ENCODE assay signal across 10 cellular contexts in the genomic region with DNA sequence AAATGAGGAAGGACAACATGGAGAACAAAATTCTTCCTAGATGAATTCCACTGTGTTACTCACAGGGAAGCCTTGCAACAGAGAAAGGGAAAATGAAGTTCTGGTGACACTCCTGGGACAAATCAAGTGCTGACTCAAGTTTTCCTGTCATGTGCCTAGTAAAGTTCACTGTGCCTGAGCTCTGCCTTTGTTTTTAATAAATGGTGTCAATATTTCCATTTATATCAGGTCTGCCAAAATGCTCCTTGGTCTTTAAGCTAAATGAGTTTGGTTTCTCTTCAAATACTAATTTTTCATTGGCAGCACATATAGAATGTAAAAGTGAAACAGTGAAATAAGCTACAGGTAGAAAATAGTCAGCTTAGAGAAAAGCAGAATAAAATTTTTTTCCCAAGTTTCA. TPM values are rescaled to one million over a fixed set of nuclear protein-coding genes. Genes with fewer than 3 reads are reported as not detected.
A peak's percentile ranks its signal among the peaks of the same experiment; 100 is the strongest.
DNase-seq lines count a peak whose midpoint lies in the region; ATAC-seq and TF ChIP-seq lines count a peak whose summit lies in the region.
"Had no signal": no experiment of that assay in that cellular context is flagged by ENCODE, and none has a peak within 500 bp of the region (broad histone marks: within the 10 kb centered on the region; RNA-seq: fewer than 3 reads in every experiment).

No MANE protein-coding gene starts in this region.

- no peak overlapping the region for H3K4me3 ChIP-seq in HEK293 (ENCODE audit: low read depth, low read length)
- H3K4me3 ChIP-seq in iPS-18a (ENCODE audit: low read length) = no peak overlapping the region

- POLR2A ChIA-PET in HEK293 (lab: Yijun Ruan, JAX) = interaction anchor here (0.8 to 1.9 kb wide), 2 partner anchors 12 to 221 kb away, joined by 4 to 10 read pairs; partner anchors contain the start of gene ATF1

- no peak for ATAC-seq in stimulated activated effector memory CD8-positive, alpha-beta T cell treated with anti-CD3 and anti-CD28 coated beads, Interleukin-12 subunit alpha, Interleukin-12 subunit beta, amount 100 ng/mL, for 72 hours
- no peak for ATAC-seq in GM19351 (IDR thresholded peaks at IDR 0.05; ENCODE audit: unreplicated experiment)
- no peak for ATAC-seq in GM18909 (IDR thresholded peaks at IDR 0.05; ENCODE audit: poor library complexity, unreplicated experiment)
- ATAC-seq in HG03135 (IDR thresholded peaks at IDR 0.05; ENCODE audit: unreplicated experiment) = no peak

- H3K27ac Mint-ChIP-seq in brain = peak overlapping the region in 4 of 5 experiments; percentile 27 to 93 (median 87)
- H3K27ac Mint-ChIP-seq in stimulated activated effector memory CD8-positive, alpha-beta T cell treated with anti-CD3 and anti-CD28 coated beads, Interleukin-12 subunit alpha, Interleukin-12 subunit beta, amount 100 ng/mL, for 72 hours = peak overlapping the region; percentile 92

- no peak overlapping the region for H3K9ac ChIP-seq in iPS-18a (ENCODE audit: low read length)

- H3K9me3 ChIP-seq in HEK293 (ENCODE audit: control insufficient read depth, insufficient read depth, low read depth, low read length) = no peaks in the 10 kb centered on the region
- no peaks in the 10 kb centered on the region for H3K9me3 ChIP-seq in iPS-18a (ENCODE audit: control insufficient read depth, low read depth, low read length)

- H3K36me3 Mint-ChIP-seq in brain = peaks cover 27% of the 10 kb centered on the region
- peaks cover 51% of the 10 kb centered on the region for H3K36me3 Mint-ChIP-seq in stimulated activated effector memory CD8-positive, alpha-beta T cell treated with anti-CD3 and anti-CD28 coated beads, Interleukin-12 subunit alpha, Interleukin-12 subunit beta, amount 100 ng/mL, for 72 hours

- H3K27me3 ChIP-seq in iPS-18a (ENCODE audit: control insufficient read depth, insufficient read depth, low read length) = no peaks in the 10 kb centered on the region

- H3K4me1 Mint-ChIP-seq in brain = peaks cover 36% of the 10 kb centered on the region
- peaks cover 8% of the 10 kb centered on the region for H3K4me1 Mint-ChIP-seq in stimulated activated effector memory CD8-positive, alpha-beta T cell treated with anti-CD3 and anti-CD28 coated beads, Interleukin-12 subunit alpha, Interleukin-12 subunit beta, amount 100 ng/mL, for 72 hours

- H3K27ac ChIP-seq in HEK293 (ENCODE audit: extremely low read depth, low read depth, low read length) (no peak overlapping the region), iPS-18a (ENCODE audit: low read length) (peak overlapping the region; percentile 25)

- H3K9me3 Mint-ChIP-seq in brain = no peaks in the 10 kb centered on the region
- no peaks in the 10 kb centered on the region for H3K9me3 Mint-ChIP-seq in stimulated activated effector memory CD8-positive, alpha-beta T cell treated with anti-CD3 and anti-CD28 coated beads, Interleukin-12 subunit alpha, Interleukin-12 subunit beta, amount 100 ng/mL, for 72 hours

- no peak for TF ChIP-seq CTCF in HEK293 (tag by site-specific recombination; IDR thresholded peaks at IDR 0.05)
- TF ChIP-seq CTCF in brain (conservative IDR thresholded peaks at IDR 0.05) = no peak

- H3K36me3 ChIP-seq in HEK293 (ENCODE audit: control insufficient read depth in 2 of 2, insufficient read depth in 1 of 2, low read length in 2 of 2) = peaks cover 22 to 39% of the 10 kb centered on the region in 2 experiments
- H3K36me3 ChIP-seq in iPS-18a (ENCODE audit: control insufficient read depth, low read depth, low read length) = peaks cover 26% of the 10 kb centered on the region

- CTCF ChIA-PET in HEK293 (lab: Yijun Ruan, JAX) = interaction anchor here (0.7 to 4.2 kb wide), 9 partner anchors 14 to 366 kb away, joined by 3 to 55 read pairs (median 6); partner anchors contain the start of gene SLC11A2

- DNase-seq in stimulated activated effector memory CD8-positive, alpha-beta T cell treated with anti-CD3 and anti-CD28 coated beads, Interleukin-12 subunit alpha, Interleukin-12 subunit beta, amount 100 ng/mL, for 72 hours (ENCODE audit: low spot score in 2 of 2) = no peak
- no peak for DNase-seq in SHP77 treated with DMSO at 0.1 percent for 48 hours (lab: John Stamatoyannopoulos, UW)
- DNase-seq: activated naive CD4-positive, alpha-beta T cell treated with anti-CD3 and anti-CD28 coated beads, Interleukin-2, amount 50 U/mL, for 16 hours; retina had no signal

- peaks cover 3% of the 10 kb centered on the region for H3K27me3 Mint-ChIP-seq in brain

- H3K4me1 ChIP-seq in HEK293 (ENCODE audit: control insufficient read depth, insufficient read depth, low read length) = no peaks in the 10 kb centered on the region
- H3K4me1 ChIP-seq in iPS-18a (ENCODE audit: control insufficient read depth, low read depth, low read length) = no peaks in the 10 kb centered on the region

- H3K4me3 Mint-ChIP-seq in brain = peak overlapping the region in 1 of 5 experiments; percentile 2
- H3K4me3 Mint-ChIP-seq in stimulated activated effector memory CD8-positive, alpha-beta T cell treated with anti-CD3 and anti-CD28 coated beads, Interleukin-12 subunit alpha, Interleukin-12 subunit beta, amount 100 ng/mL, for 72 hours = no peak overlapping the region

TF ChIP-seq in HEK293, 187 proteins besides CTCF, POLR2A, EP300 and RAD21:
- TF ChIP-seq PRDM1 (tag by site-specific recombination; IDR thresholded peaks at IDR 0.05) (peak; percentile 58), ZNF510 (tag by site-specific recombination; IDR thresholded peaks at IDR 0.05; ENCODE audit: insufficient replicate concordance) (no peak)

RNA-seq across cellular contexts. Expression of gene HIGD1C, which starts 33.0 kb away (rescaled TPM):
- not detected for polyA plus RNA-seq in brain (ENCODE audit: insufficient read depth, low read depth, low replicate concordance)

RNA-seq across cellular contexts. Expression of gene SLC11A2, which starts 40.9 kb away (rescaled TPM):
- 18.2 TPM for polyA plus RNA-seq in brain (ENCODE audit: insufficient read depth, low read depth, low replicate concordance)
